1 cellular context compared by ENCODE assay signal in genomic region chr1:118340928-118341905, GRCh38.
TF ChIP-seq lines count a peak whose summit lies in the region.

No MANE protein-coding gene starts in this region.

TF ChIP-seq in GM23338, 12 proteins besides CTCF, POLR2A, EP300 and RAD21 (continued from another document):
- TF ChIP-seq, protein P1, sequence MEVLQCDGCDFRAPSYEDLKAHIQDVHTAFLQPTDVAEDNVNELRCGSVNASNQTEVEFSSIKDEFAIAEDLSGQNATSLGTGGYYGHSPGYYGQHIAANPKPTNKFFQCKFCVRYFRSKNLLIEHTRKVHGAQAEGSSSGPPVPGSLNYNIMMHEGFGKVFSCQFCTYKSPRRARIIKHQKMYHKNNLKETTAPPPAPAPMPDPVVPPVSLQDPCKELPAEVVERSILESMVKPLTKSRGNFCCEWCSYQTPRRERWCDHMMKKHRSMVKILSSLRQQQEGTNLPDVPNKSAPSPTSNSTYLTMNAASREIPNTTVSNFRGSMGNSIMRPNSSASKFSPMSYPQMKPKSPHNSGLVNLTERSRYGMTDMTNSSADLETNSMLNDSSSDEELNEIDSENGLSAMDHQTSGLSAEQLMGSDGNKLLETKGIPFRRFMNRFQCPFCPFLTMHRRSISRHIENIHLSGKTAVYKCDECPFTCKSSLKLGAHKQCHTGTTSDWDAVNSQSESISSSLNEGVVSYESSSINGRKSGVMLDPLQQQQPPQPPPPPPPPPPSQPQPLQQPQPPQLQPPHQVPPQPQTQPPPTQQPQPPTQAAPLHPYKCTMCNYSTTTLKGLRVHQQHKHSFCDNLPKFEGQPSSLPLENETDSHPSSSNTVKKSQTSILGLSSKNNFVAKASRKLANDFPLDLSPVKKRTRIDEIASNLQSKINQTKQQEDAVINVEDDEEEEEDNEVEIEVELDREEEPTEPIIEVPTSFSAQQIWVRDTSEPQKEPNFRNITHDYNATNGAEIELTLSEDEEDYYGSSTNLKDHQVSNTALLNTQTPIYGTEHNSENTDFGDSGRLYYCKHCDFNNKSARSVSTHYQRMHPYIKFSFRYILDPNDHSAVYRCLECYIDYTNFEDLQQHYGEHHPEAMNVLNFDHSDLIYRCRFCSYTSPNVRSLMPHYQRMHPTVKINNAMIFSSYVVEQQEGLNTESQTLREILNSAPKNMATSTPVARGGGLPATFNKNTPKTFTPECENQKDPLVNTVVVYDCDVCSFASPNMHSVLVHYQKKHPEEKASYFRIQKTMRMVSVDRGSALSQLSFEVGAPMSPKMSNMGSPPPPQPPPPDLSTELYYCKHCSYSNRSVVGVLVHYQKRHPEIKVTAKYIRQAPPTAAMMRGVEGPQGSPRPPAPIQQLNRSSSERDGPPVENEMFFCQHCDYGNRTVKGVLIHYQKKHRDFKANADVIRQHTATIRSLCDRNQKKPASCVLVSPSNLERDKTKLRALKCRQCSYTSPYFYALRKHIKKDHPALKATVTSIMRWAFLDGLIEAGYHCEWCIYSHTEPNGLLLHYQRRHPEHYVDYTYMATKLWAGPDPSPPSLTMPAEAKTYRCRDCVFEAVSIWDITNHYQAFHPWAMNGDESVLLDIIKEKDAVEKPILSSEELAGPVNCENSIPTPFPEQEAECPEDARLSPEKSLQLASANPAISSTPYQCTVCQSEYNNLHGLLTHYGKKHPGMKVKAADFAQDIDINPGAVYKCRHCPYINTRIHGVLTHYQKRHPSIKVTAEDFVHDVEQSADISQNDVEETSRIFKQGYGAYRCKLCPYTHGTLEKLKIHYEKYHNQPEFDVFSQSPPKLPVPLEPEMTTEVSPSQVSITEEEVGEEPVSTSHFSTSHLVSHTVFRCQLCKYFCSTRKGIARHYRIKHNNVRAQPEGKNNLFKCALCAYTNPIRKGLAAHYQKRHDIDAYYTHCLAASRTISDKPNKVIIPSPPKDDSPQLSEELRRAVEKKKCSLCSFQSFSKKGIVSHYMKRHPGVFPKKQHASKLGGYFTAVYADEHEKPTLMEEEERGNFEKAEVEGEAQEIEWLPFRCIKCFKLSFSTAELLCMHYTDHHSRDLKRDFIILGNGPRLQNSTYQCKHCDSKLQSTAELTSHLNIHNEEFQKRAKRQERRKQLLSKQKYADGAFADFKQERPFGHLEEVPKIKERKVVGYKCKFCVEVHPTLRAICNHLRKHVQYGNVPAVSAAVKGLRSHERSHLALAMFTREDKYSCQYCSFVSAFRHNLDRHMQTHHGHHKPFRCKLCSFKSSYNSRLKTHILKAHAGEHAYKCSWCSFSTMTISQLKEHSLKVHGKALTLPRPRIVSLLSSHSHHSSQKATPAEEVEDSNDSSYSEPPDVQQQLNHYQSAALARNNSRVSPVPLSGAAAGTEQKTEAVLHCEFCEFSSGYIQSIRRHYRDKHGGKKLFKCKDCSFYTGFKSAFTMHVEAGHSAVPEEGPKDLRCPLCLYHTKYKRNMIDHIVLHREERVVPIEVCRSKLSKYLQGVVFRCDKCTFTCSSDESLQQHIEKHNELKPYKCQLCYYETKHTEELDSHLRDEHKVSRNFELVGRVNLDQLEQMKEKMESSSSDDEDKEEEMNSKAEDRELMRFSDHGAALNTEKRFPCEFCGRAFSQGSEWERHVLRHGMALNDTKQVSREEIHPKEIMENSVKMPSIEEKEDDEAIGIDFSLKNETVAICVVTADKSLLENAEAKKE (CRISPR knock-in tag; IDR thresholded peaks at IDR 0.05) = no peak
- TF ChIP-seq REST (IDR thresholded peaks at IDR 0.05; ENCODE audit: unreplicated experiment) = no peak
